Comparison of ENCODE assay signal across 4 cellular contexts in genomic region chr1:208456487-208456886, GRCh38.
TF ChIP-seq lines count a peak whose summit lies in the region.

No MANE protein-coding gene starts in this region.

TF ChIP-seq in SK-N-SH, 30 proteins besides CTCF, POLR2A, EP300 and RAD21 (continues in another document):
- TF ChIP-seq GABPA (IDR thresholded peaks at IDR 0.05; ENCODE audit: low read depth) (no peak), EZH2phosphoT487 (IDR thresholded peaks at IDR 0.05; ENCODE audit: borderline replicate concordance, low read depth) (no peak), ZBTB33 (IDR thresholded peaks at IDR 0.05; ENCODE audit: borderline replicate concordance, low read depth) (no peak), MAX (IDR thresholded peaks at IDR 0.05; ENCODE audit: low read depth) (no peak), JUND (IDR thresholded peaks at IDR 0.05) (no peak), MEF2A (IDR thresholded peaks at IDR 0.05; ENCODE audit: borderline replicate concordance, low read depth) (no peak), REST (IDR thresholded peaks at IDR 0.05; ENCODE audit: low read depth, low read length) (no peak)

TF ChIP-seq in SK-N-SH treated with all-trans-retinoic acid at 6 μM for 48 hours, 23 proteins besides CTCF, POLR2A, EP300 and RAD21:
- TF ChIP-seq ZFP3 (CRISPR knock-in tag; IDR thresholded peaks at IDR 0.05) (no peak), PATZ1 (CRISPR knock-in tag; IDR thresholded peaks at IDR 0.05; ENCODE audit: borderline replicate concordance) (no peak), ARNTL (CRISPR knock-in tag; IDR thresholded peaks at IDR 0.05; ENCODE audit: borderline replicate concordance, low read depth) (no peak), CSRNP3 (CRISPR knock-in tag; IDR thresholded peaks at IDR 0.05) (no peak), BACH2 (CRISPR knock-in tag; IDR thresholded peaks at IDR 0.05; ENCODE audit: borderline replicate concordance) (no peak), TOX (CRISPR knock-in tag; IDR thresholded peaks at IDR 0.05; ENCODE audit: borderline replicate concordance) (no peak), ZNF8 (CRISPR knock-in tag; IDR thresholded peaks at IDR 0.05) (no peak), PPARA (CRISPR knock-in tag; IDR thresholded peaks at IDR 0.05; ENCODE audit: borderline replicate concordance) (no peak), CREB5 (CRISPR knock-in tag; IDR thresholded peaks at IDR 0.05; ENCODE audit: low read depth) (no peak), TCF4 (CRISPR knock-in tag; IDR thresholded peaks at IDR 0.05; ENCODE audit: borderline replicate concordance) (no peak), ZFP30 (CRISPR knock-in tag; IDR thresholded peaks at IDR 0.05) (no peak), GLIS3 (CRISPR knock-in tag; IDR thresholded peaks at IDR 0.05) (no peak)

TF ChIP-seq in IMR-90, 13 proteins besides CTCF, POLR2A, EP300 and RAD21:
- peak; percentile 77 for TF ChIP-seq CEBPB (IDR thresholded peaks at IDR 0.05; ENCODE audit: low read depth, low read length)
- TF ChIP-seq MAZ (IDR thresholded peaks at IDR 0.05; ENCODE audit: borderline replicate concordance, low read depth, low read length) = no peak
- no peak for TF ChIP-seq MXI1 (IDR thresholded peaks at IDR 0.05; ENCODE audit: borderline replicate concordance, low read depth, low read length)
- no peak for TF ChIP-seq NFE2L2 (IDR thresholded peaks at IDR 0.05; ENCODE audit: low read depth, low read length)
- no peak for TF ChIP-seq MAFK (IDR thresholded peaks at IDR 0.05; ENCODE audit: low read depth, low read length)
- TF ChIP-seq SMC3 (IDR thresholded peaks at IDR 0.05; ENCODE audit: low read depth, low read length) = no peak

TF ChIP-seq in H1, 55 proteins besides CTCF, POLR2A, EP300 and RAD21:
- TF ChIP-seq CEBPB (IDR thresholded peaks at IDR 0.05; ENCODE audit: low read depth, low read length) (peak; percentile 40; the same call in 1 of the 2 replicates), CHD7 (IDR thresholded peaks at IDR 0.05; ENCODE audit: insufficient replicate concordance, low read length) (no peak)
